Comparison of ENCODE assay signal across 1 cellular context in genomic region chr1:219173758-219174671, GRCh38.
A peak's percentile ranks its signal among the peaks of the same experiment; 100 is the strongest.
TF ChIP-seq lines count a peak whose summit lies in the region.

Gene LYPLAL1, plus strand, starts transcription at chr1:219173878. Its CDS starts 13 bp downstream, at chr1:219173891.

TF ChIP-seq in HepG2, 621 proteins besides CTCF, POLR2A, EP300 and RAD21 (continued from another document):
- TF ChIP-seq THAP9 (CRISPR knock-in tag; IDR thresholded peaks at IDR 0.05; ENCODE audit: borderline replicate concordance) (peak; percentile 66; the same call in 1 of the 2 replicates), ZNF691 (CRISPR knock-in tag; IDR thresholded peaks at IDR 0.05; ENCODE audit: borderline replicate concordance, low read depth) (no peak; the same call in 1 of the 2 replicates), ZBTB10 (CRISPR knock-in tag; IDR thresholded peaks at IDR 0.05; ENCODE audit: borderline replicate concordance) (no peak), SNAI1 (CRISPR knock-in tag; IDR thresholded peaks at IDR 0.05; ENCODE audit: borderline replicate concordance) (peak; percentile 78; the same call in 1 of the 2 replicates), MTF1 (CRISPR knock-in tag; IDR thresholded peaks at IDR 0.05) (no peak), SSRP1 (CRISPR knock-in tag; IDR thresholded peaks at IDR 0.05) (no peak; the same call in 1 of the 2 replicates), SMAD9 (CRISPR knock-in tag; IDR thresholded peaks at IDR 0.05) (0 out of 2 replicates have a peak, but pooled peaks have one; percentile 34), PHB2 (IDR thresholded peaks at IDR 0.05; ENCODE audit: partially characterized antibody) (no peak), ZMYM4 (CRISPR knock-in tag; IDR thresholded peaks at IDR 0.05) (peak; percentile 87), HMGXB3 (CRISPR knock-in tag; IDR thresholded peaks at IDR 0.05; ENCODE audit: borderline replicate concordance) (no peak), HOXA9 (CRISPR knock-in tag; IDR thresholded peaks at IDR 0.05; ENCODE audit: borderline replicate concordance) (no peak), RNF219 (CRISPR knock-in tag; IDR thresholded peaks at IDR 0.05) (no peak), SAFB2 (CRISPR knock-in tag; IDR thresholded peaks at IDR 0.05; ENCODE audit: borderline replicate concordance, low read depth) (peak; percentile 77; the same call in 1 of the 2 replicates), IRF9 (CRISPR knock-in tag; IDR thresholded peaks at IDR 0.05; ENCODE audit: borderline replicate concordance) (peak; percentile 86), NRL (CRISPR knock-in tag; IDR thresholded peaks at IDR 0.05; ENCODE audit: borderline replicate concordance) (no peak; the same call in 1 of the 2 replicates), ZNF30 (CRISPR knock-in tag; IDR thresholded peaks at IDR 0.05) (no peak), TCF12 (IDR thresholded peaks at IDR 0.05) (no peak), TCF12 (CRISPR knock-in tag; IDR thresholded peaks at IDR 0.05) (no peak), HDAC2 (CRISPR knock-in tag; IDR thresholded peaks at IDR 0.05) (peak; percentile 58), NFRKB (IDR thresholded peaks at IDR 0.05) (no peak), JUN (CRISPR knock-in tag; IDR thresholded peaks at IDR 0.05) (no peak), ZBTB8A (CRISPR knock-in tag; IDR thresholded peaks at IDR 0.05; ENCODE audit: borderline replicate concordance, low read depth) (no peak), REPIN1 (CRISPR knock-in tag; IDR thresholded peaks at IDR 0.05; ENCODE audit: borderline replicate concordance, low read depth) (peak; percentile 90), ZFAT (CRISPR knock-in tag; conservative IDR thresholded peaks at IDR 0.05) (no peak)
